Comparison of ENCODE assay signal across 33 cellular contexts in the genomic region with DNA sequence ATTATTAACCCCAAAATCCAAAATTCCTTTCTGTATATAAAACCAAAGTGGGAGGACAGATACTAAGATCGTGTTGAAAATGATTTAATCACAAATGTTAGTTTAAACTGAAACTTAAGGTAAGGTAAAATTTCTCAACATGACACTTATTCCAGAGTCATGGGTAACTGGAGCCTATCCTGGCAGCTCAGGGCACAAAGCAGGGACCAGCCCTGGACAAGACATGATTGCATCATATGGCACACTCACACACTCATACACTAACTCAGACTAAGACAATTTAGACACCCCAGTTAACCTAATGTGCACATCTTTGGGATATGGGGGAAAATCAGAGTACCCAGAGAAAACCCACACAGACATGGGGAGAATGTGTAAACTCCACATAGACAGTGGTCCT.
"Had no signal": no experiment of that assay in that cellular context is flagged by ENCODE, and none has a peak within 500 bp of the region (broad histone marks: within the 10 kb centered on the region; RNA-seq: fewer than 3 reads in every experiment).

No MANE protein-coding gene starts in this region.

- H3K27me3 ChIP-seq: body of pancreas, foreskin keratinocyte, gastroesophageal sphincter, hepatocyte had no signal

- H3K27me3 Mint-ChIP-seq: activated B cell treated with CpG ODN at 0.5 μM for 24 hours; activated CD8-positive, alpha-beta T cell treated with anti-CD3 and anti-CD28 coated beads for 36 hours; activated naive CD4-positive, alpha-beta T cell treated with anti-CD3 and anti-CD28 coated beads, Interleukin-2, amount 50 U/mL, for 24 hours; activated naive CD8-positive, alpha-beta T cell treated with anti-CD3 and anti-CD28 coated beads for 36 hours; activated naive CD8-positive, alpha-beta T cell treated with anti-CD3 and anti-CD28 coated beads, Interleukin-2, amount 50 U/mL, for 24 hours; effector memory CD8-positive, alpha-beta T cell had no signal

- H3K36me3 Mint-ChIP-seq: activated naive CD4-positive, alpha-beta T cell treated with anti-CD3 and anti-CD28 coated beads, Interleukin-2, amount 50 U/mL, for 24 hours; activated naive CD8-positive, alpha-beta T cell treated with anti-CD3 and anti-CD28 coated beads for 36 hours; T-cell had no signal

- H3K27ac ChIP-seq: adrenal gland, body of pancreas, foreskin keratinocyte, gastroesophageal sphincter, heart right ventricle, hepatocyte, WERI-Rb-1 had no signal

- H2AFZ ChIP-seq: hepatocyte had no signal

- H3K36me3 ChIP-seq: adrenal gland, gastroesophageal sphincter, heart right ventricle, WERI-Rb-1 had no signal

- DNase-seq: activated B cell treated with CpG ODN at 0.5 μM for 24 hours; activated CD4-positive, alpha-beta T cell treated with anti-CD3 and anti-CD28 coated beads for 48 hours; activated CD4-positive, alpha-beta T cell treated with anti-CD3 and anti-CD28 coated beads, Interleukin-2, amount 50 U/mL, for 1 hour; activated CD4-positive, alpha-beta T cell treated with anti-CD3 and anti-CD28 coated beads, Interleukin-2, amount 50 U/mL, for 48 hours; activated CD8-positive, alpha-beta memory T cell treated with anti-CD3 and anti-CD28 coated beads for 24 hours; activated CD8-positive, alpha-beta T cell treated with anti-CD3 and anti-CD28 coated beads for 36 hours; activated effector memory CD4-positive, alpha-beta T cell treated with anti-CD3 and anti-CD28 coated beads, Interleukin-2, amount 50 U/mL, for 16 hours; activated naive CD4-positive, alpha-beta T cell treated with anti-CD3 and anti-CD28 coated beads for 36 hours; activated naive CD8-positive, alpha-beta T cell treated with anti-CD3 and anti-CD28 coated beads for 36 hours; activated naive CD8-positive, alpha-beta T cell treated with anti-CD3 and anti-CD28 coated beads, Interleukin-2, amount 50 U/mL, for 24 hours; activated T-cell treated with anti-CD3 and anti-CD28 coated beads, Interleukin-2, amount 50 U/mL, for 1 hour; activated T-cell treated with anti-CD3 and anti-CD28 coated beads, Interleukin-2, amount 50 U/mL, for 48 hours; adrenal gland; amygdala; aorta; body of pancreas; cortex of kidney; dermis blood vessel endothelial cell; effector CD4-positive, alpha-beta T cell; effector memory CD8-positive, alpha-beta T cell; foreskin keratinocyte; heart right ventricle; T-cell; T-helper 9 cell; WERI-Rb-1 had no signal

- ATAC-seq: activated CD4-positive, CD25-positive, alpha-beta regulatory T cell treated with anti-CD3 and anti-CD28 coated beads, Interleukin-2, amount 50 U/mL, for 24 hours; activated CD8-positive, alpha-beta T cell treated with anti-CD3 and anti-CD28 coated beads for 36 hours; activated naive CD8-positive, alpha-beta T cell treated with anti-CD3 and anti-CD28 coated beads, Interleukin-2, amount 50 U/mL, for 24 hours; body of pancreas; effector memory CD8-positive, alpha-beta T cell; esophagus mucosa; foreskin keratinocyte; gastroesophageal sphincter; heart right ventricle; T-cell had no signal

- H3K4me2 ChIP-seq: hepatocyte had no signal

- H3K4me1 Mint-ChIP-seq: activated B cell treated with CpG ODN at 0.5 μM for 24 hours; activated naive CD4-positive, alpha-beta T cell treated with anti-CD3 and anti-CD28 coated beads, Interleukin-2, amount 50 U/mL, for 24 hours; activated naive CD8-positive, alpha-beta T cell treated with anti-CD3 and anti-CD28 coated beads for 36 hours; activated naive CD8-positive, alpha-beta T cell treated with anti-CD3 and anti-CD28 coated beads, Interleukin-2, amount 50 U/mL, for 24 hours; T-cell had no signal

- H3K4me3 Mint-ChIP-seq: activated B cell treated with CpG ODN at 0.5 μM for 24 hours; activated CD8-positive, alpha-beta T cell treated with anti-CD3 and anti-CD28 coated beads for 36 hours; activated naive CD4-positive, alpha-beta T cell treated with anti-CD3 and anti-CD28 coated beads for 36 hours; activated naive CD4-positive, alpha-beta T cell treated with anti-CD3 and anti-CD28 coated beads, Interleukin-2, amount 50 U/mL, for 24 hours; activated naive CD8-positive, alpha-beta T cell treated with anti-CD3 and anti-CD28 coated beads for 36 hours; activated naive CD8-positive, alpha-beta T cell treated with anti-CD3 and anti-CD28 coated beads, Interleukin-2, amount 50 U/mL, for 24 hours; activated T-helper 1 cell treated with anti-CD3 and anti-CD28 coated beads, Interleukin-12 subunit alpha, Interleukin-12 subunit beta, Interleukin-2, Interleukin-4 antibody, amounts not matched to agents 30 ng/mL and 10 ng/mL and 1 ng/mL, durations not matched to agents 14 hours and 24 hours and 36 hours; effector memory CD8-positive, alpha-beta T cell; T-cell; T-helper 1 cell treated with Interleukin-12 subunit alpha and Interleukin-12 subunit beta and Interleukin-4 antibody, amounts not matched to agents 30 μg/mL and 1 μg/mL, for 36 hours had no signal

- H3K9me3 Mint-ChIP-seq: activated CD8-positive, alpha-beta T cell treated with anti-CD3 and anti-CD28 coated beads for 36 hours; activated naive CD4-positive, alpha-beta T cell treated with anti-CD3 and anti-CD28 coated beads for 36 hours; activated naive CD4-positive, alpha-beta T cell treated with anti-CD3 and anti-CD28 coated beads, Interleukin-2, amount 50 U/mL, for 24 hours; activated naive CD8-positive, alpha-beta T cell treated with anti-CD3 and anti-CD28 coated beads for 36 hours; activated naive CD8-positive, alpha-beta T cell treated with anti-CD3 and anti-CD28 coated beads, Interleukin-2, amount 50 U/mL, for 24 hours; activated T-helper 1 cell treated with anti-CD3 and anti-CD28 coated beads, Interleukin-12 subunit alpha, Interleukin-12 subunit beta, Interleukin-2, Interleukin-4 antibody, amounts not matched to agents 30 ng/mL and 10 ng/mL and 1 ng/mL, durations not matched to agents 14 hours and 24 hours and 36 hours; activated T-helper 2 cell treated with anti-CD3 and anti-CD28 coated beads, Interferon-gamma antibody, Interleukin-2, Interleukin-4, amounts not matched to agents 10 μg/mL and 5 μg/mL and 100 μg/mL, durations not matched to agents 14 hours and 24 hours and 36 hours; T-cell; T-helper 1 cell treated with Interleukin-12 subunit alpha and Interleukin-12 subunit beta and Interleukin-4 antibody, amounts not matched to agents 30 μg/mL and 1 μg/mL, for 36 hours had no signal

- H3K9me3 ChIP-seq: adrenal gland, body of pancreas, gastroesophageal sphincter, heart right ventricle had no signal

- H3K4me3 ChIP-seq: adrenal gland, body of pancreas, gastroesophageal sphincter, heart right ventricle, hepatocyte had no signal

- H3K27ac Mint-ChIP-seq: activated B cell treated with CpG ODN at 0.5 μM for 24 hours; activated CD8-positive, alpha-beta T cell treated with anti-CD3 and anti-CD28 coated beads for 36 hours; activated naive CD4-positive, alpha-beta T cell treated with anti-CD3 and anti-CD28 coated beads for 36 hours; activated naive CD4-positive, alpha-beta T cell treated with anti-CD3 and anti-CD28 coated beads, Interleukin-2, amount 50 U/mL, for 24 hours; activated naive CD8-positive, alpha-beta T cell treated with anti-CD3 and anti-CD28 coated beads for 36 hours; activated naive CD8-positive, alpha-beta T cell treated with anti-CD3 and anti-CD28 coated beads, Interleukin-2, amount 50 U/mL, for 24 hours; activated T-helper 1 cell treated with anti-CD3 and anti-CD28 coated beads, Interleukin-12 subunit alpha, Interleukin-12 subunit beta, Interleukin-2, Interleukin-4 antibody, amounts not matched to agents 30 ng/mL and 10 ng/mL and 1 ng/mL, durations not matched to agents 14 hours and 24 hours and 36 hours; activated T-helper 2 cell treated with anti-CD3 and anti-CD28 coated beads, Interferon-gamma antibody, Interleukin-2, Interleukin-4, amounts not matched to agents 10 μg/mL and 5 μg/mL and 100 μg/mL, durations not matched to agents 14 hours and 24 hours and 36 hours; effector memory CD8-positive, alpha-beta T cell; T-cell; T-helper 1 cell treated with Interleukin-12 subunit alpha and Interleukin-12 subunit beta and Interleukin-4 antibody, amounts not matched to agents 30 μg/mL and 1 μg/mL, for 36 hours had no signal

- H3K4me1 ChIP-seq: adrenal gland, body of pancreas, gastroesophageal sphincter, heart right ventricle had no signal

- H3K79me2 ChIP-seq: hepatocyte had no signal
